In the genomic region with DNA sequence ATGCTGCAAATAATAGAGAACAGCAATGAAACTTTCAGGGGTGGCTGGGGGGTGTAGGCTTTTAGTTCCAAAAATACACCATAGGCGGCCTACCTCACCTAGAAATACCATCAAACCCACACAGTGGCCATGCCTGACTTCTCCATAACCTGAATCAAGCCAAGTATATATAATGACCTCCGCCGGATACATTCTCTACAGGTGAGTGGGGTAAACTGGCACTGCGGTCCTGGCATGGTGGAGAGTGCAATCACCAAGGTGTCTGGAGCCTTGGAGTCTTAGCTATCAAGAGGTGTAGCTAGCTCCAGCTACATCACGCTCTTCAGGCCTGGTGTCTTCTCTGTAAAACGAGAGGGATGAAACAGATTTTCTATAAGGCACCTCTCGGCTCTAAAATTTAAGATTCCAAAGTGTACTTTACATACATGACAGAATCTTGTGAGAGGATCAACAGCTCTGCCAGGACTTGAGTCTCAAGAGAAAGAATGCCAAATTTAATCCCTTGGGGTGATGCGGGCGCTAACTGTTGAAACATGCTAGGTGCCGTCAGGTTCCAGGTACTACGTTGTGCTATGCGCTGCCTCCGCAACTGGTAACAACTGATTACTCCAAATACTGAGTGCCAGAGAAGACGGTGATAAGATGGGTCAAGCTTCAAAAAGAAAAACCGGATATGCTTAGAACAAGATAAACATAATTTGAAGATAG, we compare ENCODE assay signal across 8 cellular contexts.
A peak's percentile ranks its signal among the peaks of the same experiment; 100 is the strongest.
DNase-seq lines count a peak whose midpoint lies in the region; ATAC-seq and TF ChIP-seq lines count a peak whose summit lies in the region.

No MANE protein-coding gene starts in this region.

- peak overlapping the region; percentile 98 for H3K27ac Mint-ChIP-seq in central memory CD8-positive, alpha-beta T cell (ENCODE audit: low read depth)
- peak overlapping the region; percentile 100 for H3K27ac Mint-ChIP-seq in memory B cell

- peak overlapping the region; percentile 91 for H3K4me3 Mint-ChIP-seq in central memory CD8-positive, alpha-beta T cell
- H3K4me3 Mint-ChIP-seq in memory B cell, result peak overlapping the region; percentile 98

- intact Hi-C loops in tibial artery (cut with DNase I; ENCODE audit: low total_unique reads), result loop anchor here (2.0 to 5.0 kb wide), 2 partner anchors 38 to 260 kb away; partner anchors contain the start of gene HSPA2

- peaks cover 0 to 4% (median 0%) of the 10 kb centered on the region in 3 donors for H3K36me3 ChIP-seq in tibial artery

- no peak for ATAC-seq in central memory CD8-positive, alpha-beta T cell (replicated peaks; ENCODE audit: extremely low read depth, poor library complexity, severe bottlenecking)
- no peak for ATAC-seq in memory B cell (ENCODE audit: low read depth)
- ATAC-seq in GM21515 (IDR thresholded peaks at IDR 0.05; ENCODE audit: unreplicated experiment), result no peak

- H3K4me1 ChIP-seq in tibial artery, result peaks cover 0 to 61% (median 39%) of the 10 kb centered on the region in 4 donors

- H3K9me3 ChIP-seq in tibial artery, result no peaks in the 10 kb centered on the region

- H3K4me3 ChIP-seq in tibial artery, result peak overlapping the region; percentile 68 to 92

- H3K9me3 Mint-ChIP-seq in central memory CD8-positive, alpha-beta T cell, result no peaks in the 10 kb centered on the region
- no peaks in the 10 kb centered on the region for H3K9me3 Mint-ChIP-seq in memory B cell

- no peaks in the 10 kb centered on the region for H3K27me3 ChIP-seq in tibial artery

- H3K36me3 Mint-ChIP-seq in central memory CD8-positive, alpha-beta T cell (ENCODE audit: insufficient read depth), result peaks cover 51% of the 10 kb centered on the region
- H3K36me3 Mint-ChIP-seq in memory B cell, result peaks cover 3% of the 10 kb centered on the region

- H3K27ac ChIP-seq in tibial artery, result peak overlapping the region; percentile 95 to 98

- peak; percentile 64 for DNase-seq in activated CD8-positive, alpha-beta memory T cell treated with anti-CD3 and anti-CD28 coated beads for 24 hours
- no peak for DNase-seq in activated CD8-positive, alpha-beta memory T cell treated with anti-CD3 and anti-CD28 coated beads, Interleukin-2, amount 50 U/mL, for 48 hours
- DNase-seq in T-helper 1 cell, result peak in 4 of 5 donors; percentile 11 to 47 (median 23)
- DNase-seq in central memory CD8-positive, alpha-beta T cell (ENCODE audit: low spot score in 2 of 2), result no peak
- peak; percentile 25 to 31 for DNase-seq in memory B cell (ENCODE audit: low spot score in 2 of 2)
- no peak for DNase-seq in tibial artery
- DNase-seq in globus pallidus (ENCODE audit: low spot score), result no peak

- peaks cover 60% of the 10 kb centered on the region for H3K4me1 Mint-ChIP-seq in central memory CD8-positive, alpha-beta T cell
- peaks cover 41% of the 10 kb centered on the region for H3K4me1 Mint-ChIP-seq in memory B cell

- TF ChIP-seq CTCF in tibial artery (IDR thresholded peaks at IDR 0.05), result no peak

- no peaks in the 10 kb centered on the region for H3K27me3 Mint-ChIP-seq in central memory CD8-positive, alpha-beta T cell
- no peaks in the 10 kb centered on the region for H3K27me3 Mint-ChIP-seq in memory B cell

Comparison
In these comparisons a context has a peak if more than half of its experiments do, and no peak if none do; other contexts are left out.
1. DNase-seq: peak in activated CD8-positive, alpha-beta memory T cell treated with anti-CD3 and anti-CD28 coated beads for 24 hours (single experiment), T-helper 1 cell (4 of 5) and memory B cell (2 of 2); none in activated CD8-positive, alpha-beta memory T cell treated with anti-CD3 and anti-CD28 coated beads, Interleukin-2, amount 50 U/mL, for 48 hours (single experiment), central memory CD8-positive, alpha-beta T cell (0 of 2), tibial artery (0 of 2) and globus pallidus (single experiment).